In genomic region chr16:22424161-22424937, GRCh38 we compare ENCODE assay signal across 12 cellular contexts. TPM values are rescaled to one million over a fixed set of nuclear protein-coding genes. Genes with fewer than 3 reads are reported as not detected.
DNase-seq lines count a peak whose midpoint lies in the region; ATAC-seq and TF ChIP-seq lines count a peak whose summit lies in the region.
"Had no signal": no experiment of that assay in that cellular context is flagged by ENCODE, and none has a peak within 500 bp of the region (broad histone marks: within the 10 kb centered on the region; RNA-seq: fewer than 3 reads in every experiment).

No MANE protein-coding gene starts in this region.

- peaks cover 34% of the 10 kb centered on the region for H3K36me3 Mint-ChIP-seq in activated naive CD8-positive, alpha-beta T cell treated with anti-CD3 and anti-CD28 coated beads for 36 hours
- H3K36me3 Mint-ChIP-seq in activated T-cell treated with anti-CD3 and anti-CD28 coated beads, Interleukin-2, amount 50 U/mL, for 72 hours (ENCODE audit: insufficient read depth in 2 of 2), result peaks cover 7 to 10% of the 10 kb centered on the region in 2 donors

- peaks cover 0 to 82% (median 42%) of the 10 kb centered on the region in 9 donors for H3K36me3 ChIP-seq in heart left ventricle

- ATAC-seq in heart left ventricle (peak in 3 of 4 donors; percentile 23 to 41 (median 32)), Right ventricle myocardium inferior (no peak), HG02588 (IDR thresholded peaks at IDR 0.05; ENCODE audit: unreplicated experiment) (no peak)
- no peak for ATAC-seq in activated T-cell treated with anti-CD3 and anti-CD28 coated beads, Interleukin-2, amount 50 U/mL, for 72 hours (replicated peaks in 1 of 2)
- ATAC-seq: CD8-positive, alpha-beta T cell had no signal

- H3K9me3 ChIP-seq in heart left ventricle, result no peaks in the 10 kb centered on the region

- H3K27ac ChIP-seq in heart left ventricle, result peak overlapping the region; percentile 47 to 80 (median 67)

- no peak for TF ChIP-seq POLR2A in heart left ventricle (IDR thresholded peaks at IDR 0.05)

- H3K27me3 ChIP-seq in heart left ventricle, result no peaks in the 10 kb centered on the region

- 65 to 86% (median 74%) methylated on average over 22 of the region's 22 CpGs for WGBS in heart left ventricle, 4 donors

- H3K27me3 Mint-ChIP-seq in activated naive CD8-positive, alpha-beta T cell treated with anti-CD3 and anti-CD28 coated beads for 36 hours, result no peaks in the 10 kb centered on the region
- no peaks in the 10 kb centered on the region for H3K27me3 Mint-ChIP-seq in activated T-cell treated with anti-CD3 and anti-CD28 coated beads, Interleukin-2, amount 50 U/mL, for 72 hours (ENCODE audit: low read depth)
- H3K27me3 Mint-ChIP-seq: memory B cell had no signal

- intact Hi-C loops in heart left ventricle (cut with DNase I), result loop anchor here in 5 of 10 donors (10.0 kb wide), 1 partner anchor 50 kb away; the partner anchor contains the start of gene CDR2 (in 5 of the 5)
- intact Hi-C loops in Right ventricle myocardium inferior (cut with DNase I), result loop anchor here (10.0 kb wide), 1 partner anchor 80 kb away; no protein-coding TSS in a partner anchor

- H3K4me1 Mint-ChIP-seq in activated naive CD8-positive, alpha-beta T cell treated with anti-CD3 and anti-CD28 coated beads for 36 hours, result no peaks in the 10 kb centered on the region
- H3K4me1 Mint-ChIP-seq in activated T-cell treated with anti-CD3 and anti-CD28 coated beads, Interleukin-2, amount 50 U/mL, for 72 hours (ENCODE audit: low read depth), result no peaks in the 10 kb centered on the region

- no peak overlapping the region for H3K4me3 Mint-ChIP-seq in activated naive CD8-positive, alpha-beta T cell treated with anti-CD3 and anti-CD28 coated beads for 36 hours
- no peak overlapping the region for H3K4me3 Mint-ChIP-seq in activated T-cell treated with anti-CD3 and anti-CD28 coated beads, Interleukin-2, amount 50 U/mL, for 72 hours
- H3K4me3 Mint-ChIP-seq: CD8-positive, alpha-beta T cell; memory B cell; T-helper 1 cell treated with Interleukin-12 subunit alpha and Interleukin-12 subunit beta and Interleukin-4 antibody, amounts not matched to agents 30 μg/mL and 1 μg/mL, for 36 hours had no signal

- no peak for TF ChIP-seq CTCF in heart left ventricle (IDR thresholded peaks at IDR 0.05)

- no peaks in the 10 kb centered on the region for H3K9me3 Mint-ChIP-seq in activated naive CD8-positive, alpha-beta T cell treated with anti-CD3 and anti-CD28 coated beads for 36 hours
- peaks cover 0 to 2% of the 10 kb centered on the region in 2 donors for H3K9me3 Mint-ChIP-seq in activated T-cell treated with anti-CD3 and anti-CD28 coated beads, Interleukin-2, amount 50 U/mL, for 72 hours
- H3K9me3 Mint-ChIP-seq: CD8-positive, alpha-beta T cell; T-helper 1 cell treated with Interleukin-12 subunit alpha and Interleukin-12 subunit beta and Interleukin-4 antibody, amounts not matched to agents 30 μg/mL and 1 μg/mL, for 36 hours had no signal

- peak overlapping the region in 8 of 12 donors; percentile 10 to 44 (median 29) for H3K4me3 ChIP-seq in heart left ventricle

- H3K27ac Mint-ChIP-seq in activated naive CD8-positive, alpha-beta T cell treated with anti-CD3 and anti-CD28 coated beads for 36 hours, result no peak overlapping the region
- H3K27ac Mint-ChIP-seq in activated T-cell treated with anti-CD3 and anti-CD28 coated beads, Interleukin-2, amount 50 U/mL, for 72 hours, result no peak overlapping the region
- H3K27ac Mint-ChIP-seq: CD8-positive, alpha-beta T cell; memory B cell; T-helper 1 cell treated with Interleukin-12 subunit alpha and Interleukin-12 subunit beta and Interleukin-4 antibody, amounts not matched to agents 30 μg/mL and 1 μg/mL, for 36 hours had no signal

- DNase-seq in heart left ventricle (peak in 2 of 5 donors; percentile 35 to 45), Right ventricle myocardium inferior (ENCODE audit: missing footprints) (no peak), fibroblast of peridontal ligament (ENCODE audit: extremely low read depth) (peak; percentile 72), nucleus accumbens (lab: John Stamatoyannopoulos, UW) (peak in 35 of 56 donors; percentile 3 to 56 (median 23)), NCI-H187 treated with DMSO at 0.1 percent for 48 hours (lab: John Stamatoyannopoulos, UW) (no peak)
- DNase-seq in activated naive CD8-positive, alpha-beta T cell treated with anti-CD3 and anti-CD28 coated beads for 36 hours, result no peak
- DNase-seq in activated T-cell treated with anti-CD3 and anti-CD28 coated beads, Interleukin-2, amount 50 U/mL, for 72 hours, result no peak
- DNase-seq: CD8-positive, alpha-beta T cell; NCI-H2029 had no signal

- peaks cover 0 to 18% (median 2%) of the 10 kb centered on the region in 12 donors for H3K4me1 ChIP-seq in heart left ventricle

RNA-seq across cellular contexts. Expression of gene CDR2, which starts 49.9 kb away (rescaled TPM):
- total RNA-seq in heart left ventricle, result 10 to 100 TPM in 1 of 9 donors, 1 to 10 TPM in 8; 4.7 to 12.4 (median 6.0) TPM
- 1 to 10 TPM; 3.7 to 8.4 TPM for polyA plus RNA-seq in heart left ventricle
- 6.7 TPM for total RNA-seq in Right ventricle myocardium inferior
- total RNA-seq in activated naive CD8-positive, alpha-beta T cell treated with anti-CD3 and anti-CD28 coated beads for 36 hours, result 10 to 100 TPM; 31.6 to 34.7 TPM
- total RNA-seq in activated T-cell treated with anti-CD3 and anti-CD28 coated beads, Interleukin-2, amount 50 U/mL, for 72 hours, result 10 to 100 TPM; 50.0 to 57.2 TPM

Comparison
In these comparisons a context has a peak if more than half of its experiments do, and no peak if none do; other contexts are left out.
1. ATAC-seq: peak in heart left ventricle (3 of 4); none in Right ventricle myocardium inferior (single experiment), HG02588 (single experiment) and activated T-cell treated with anti-CD3 and anti-CD28 coated beads, Interleukin-2, amount 50 U/mL, for 72 hours (0 of 2).
2. DNase-seq: peak in fibroblast of peridontal ligament (single experiment) and nucleus accumbens (35 of 56); none in Right ventricle myocardium inferior (single experiment), activated naive CD8-positive, alpha-beta T cell treated with anti-CD3 and anti-CD28 coated beads for 36 hours (single experiment), NCI-H187 treated with DMSO at 0.1 percent for 48 hours (single experiment) and activated T-cell treated with anti-CD3 and anti-CD28 coated beads, Interleukin-2, amount 50 U/mL, for 72 hours (0 of 2).